In the genomic region with DNA sequence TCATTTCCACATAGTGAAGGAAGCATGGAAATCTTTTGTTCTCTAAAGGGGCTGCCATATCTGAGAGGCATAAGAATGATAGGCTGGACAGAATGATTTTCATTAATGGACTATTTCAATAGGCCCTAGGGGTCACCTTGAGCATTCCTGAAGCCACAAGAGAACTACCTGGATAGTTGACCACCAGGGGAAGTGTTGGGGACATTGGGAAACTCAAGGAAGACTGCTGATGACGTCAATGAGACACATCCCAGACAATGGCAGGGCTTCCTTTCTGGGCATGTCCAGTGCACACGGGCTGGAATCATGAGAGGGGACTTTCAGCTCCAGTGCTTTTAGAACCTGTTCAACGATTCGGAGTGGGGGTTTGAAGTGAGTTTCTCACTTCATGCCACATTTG, we compare ENCODE assay signal across 18 cellular contexts.
"Had no signal": no experiment of that assay in that cellular context is flagged by ENCODE, and none has a peak within 500 bp of the region (broad histone marks: within the 10 kb centered on the region; RNA-seq: fewer than 3 reads in every experiment).

No MANE protein-coding gene starts in this region.

- H3K27me3 ChIP-seq: breast epithelium, colonic mucosa, dorsolateral prefrontal cortex, pancreas, tibial nerve had no signal

- H3K27ac ChIP-seq: breast epithelium, colonic mucosa, dorsolateral prefrontal cortex, tibial nerve had no signal

- DNase-seq: activated gamma-delta T cell treated with Interleukin-2 at 50 U/mL for 16 hours; activated T-cell treated with anti-CD3 and anti-CD28 coated beads, Interleukin-2, amount 50 U/mL, for 1 hour; dorsolateral prefrontal cortex; hippocampal formation; nephron progenitor cell; stimulated activated CD4-positive, alpha-beta T cell treated with anti-CD3 and anti-CD28 coated beads, Interleukin-2, amount 100 ng/mL, for 24 hours; stimulated activated naive CD8-positive, alpha-beta T cell treated with anti-CD3 and anti-CD28 coated beads, Interleukin-15, amount 100 ng/mL, for 72 hours; T-helper 9 cell had no signal

- H3K36me3 Mint-ChIP-seq: activated naive CD4-positive, alpha-beta T cell treated with anti-CD3 and anti-CD28 coated beads, Interleukin-2, amount 50 U/mL, for 24 hours; stimulated activated effector memory CD8-positive, alpha-beta T cell treated with anti-CD3 and anti-CD28 coated beads, Interleukin-12 subunit alpha, Interleukin-12 subunit beta, amount 100 ng/mL, for 72 hours had no signal

- FAIRE-seq: astrocyte, pancreas, small intestine, urothelium cell line had no signal

- ATAC-seq: stimulated activated effector memory CD8-positive, alpha-beta T cell treated with anti-CD3 and anti-CD28 coated beads, Interleukin-12 subunit alpha, Interleukin-12 subunit beta, amount 100 ng/mL, for 72 hours; stimulated activated naive CD8-positive, alpha-beta T cell treated with anti-CD3 and anti-CD28 coated beads, Interleukin-15, amount 100 ng/mL, for 72 hours had no signal

- H3K4me1 ChIP-seq: breast epithelium, colonic mucosa, tibial nerve had no signal

- H3K4me3 Mint-ChIP-seq: activated naive CD4-positive, alpha-beta T cell treated with anti-CD3 and anti-CD28 coated beads, Interleukin-2, amount 50 U/mL, for 24 hours; nephron progenitor cell; stimulated activated effector memory CD8-positive, alpha-beta T cell treated with anti-CD3 and anti-CD28 coated beads, Interleukin-12 subunit alpha, Interleukin-12 subunit beta, amount 100 ng/mL, for 72 hours; stimulated activated naive CD8-positive, alpha-beta T cell treated with anti-CD3 and anti-CD28 coated beads, Interleukin-15, amount 100 ng/mL, for 72 hours had no signal

- H3K27ac Mint-ChIP-seq: activated naive CD4-positive, alpha-beta T cell treated with anti-CD3 and anti-CD28 coated beads, Interleukin-2, amount 50 U/mL, for 24 hours; nephron progenitor cell; stimulated activated effector memory CD8-positive, alpha-beta T cell treated with anti-CD3 and anti-CD28 coated beads, Interleukin-12 subunit alpha, Interleukin-12 subunit beta, amount 100 ng/mL, for 72 hours; stimulated activated naive CD8-positive, alpha-beta T cell treated with anti-CD3 and anti-CD28 coated beads, Interleukin-15, amount 100 ng/mL, for 72 hours had no signal

- H3K9me3 Mint-ChIP-seq: activated naive CD4-positive, alpha-beta T cell treated with anti-CD3 and anti-CD28 coated beads, Interleukin-2, amount 50 U/mL, for 24 hours; stimulated activated effector memory CD8-positive, alpha-beta T cell treated with anti-CD3 and anti-CD28 coated beads, Interleukin-12 subunit alpha, Interleukin-12 subunit beta, amount 100 ng/mL, for 72 hours; stimulated activated naive CD8-positive, alpha-beta T cell treated with anti-CD3 and anti-CD28 coated beads, Interleukin-15, amount 100 ng/mL, for 72 hours had no signal

- H3K9me3 ChIP-seq: colonic mucosa, mucosa of descending colon, pancreas had no signal

- H3K4me3 ChIP-seq: breast epithelium, colonic mucosa, dorsolateral prefrontal cortex, mucosa of descending colon, pancreas, tibial nerve had no signal

- H3K27me3 Mint-ChIP-seq: activated naive CD4-positive, alpha-beta T cell treated with anti-CD3 and anti-CD28 coated beads, Interleukin-2, amount 50 U/mL, for 24 hours; stimulated activated naive CD8-positive, alpha-beta T cell treated with anti-CD3 and anti-CD28 coated beads, Interleukin-15, amount 100 ng/mL, for 72 hours had no signal

- H3K36me3 ChIP-seq: breast epithelium, colonic mucosa, pancreas, tibial nerve had no signal
